16 cellular contexts compared by ENCODE assay signal in genomic region chr17:16467044-16467443, GRCh38. TPM values are rescaled to one million over a fixed set of nuclear protein-coding genes. Genes with fewer than 3 reads are reported as not detected.
DNase-seq lines count a peak whose midpoint lies in the region; ATAC-seq and TF ChIP-seq lines count a peak whose summit lies in the region.
"Had no signal": no experiment of that assay in that cellular context is flagged by ENCODE, and none has a peak within 500 bp of the region (broad histone marks: within the 10 kb centered on the region; RNA-seq: fewer than 3 reads in every experiment).

No MANE protein-coding gene starts in this region.

- H3K27ac ChIP-seq in Peyer's patch (peak overlapping the region in 3 of 4 donors; percentile 74 to 99 (median 96)), colonic mucosa (peak overlapping the region; percentile 79), muscle layer of duodenum (ENCODE audit: low read length) (peak overlapping the region; percentile 75)
- H3K27ac ChIP-seq: BLaER1 treated with 17β-estradiol and CSF1 and Interleukin-3, amounts not matched to agents 10 nM and 100 nM had no signal

- H3K4me1 ChIP-seq in Peyer's patch, result peaks cover 0 to 78% (median 12%) of the 10 kb centered on the region in 4 donors
- peaks cover 28% of the 10 kb centered on the region for H3K4me1 ChIP-seq in colonic mucosa
- peaks cover 9 to 21% of the 10 kb centered on the region in 2 donors for H3K4me1 ChIP-seq in muscle layer of duodenum (ENCODE audit: control insufficient read depth in 1 of 2, insufficient read depth in 2 of 2, low read length in 2 of 2)

- TF ChIP-seq CTCF in Peyer's patch (IDR thresholded peaks at IDR 0.05), result no peak
- TF ChIP-seq CTCF in colonic mucosa (IDR thresholded peaks at IDR 0.05), result no peak

- H3K36me3 ChIP-seq in Peyer's patch (peaks cover 0 to 5% (median 0%) of the 10 kb centered on the region in 3 donors), colonic mucosa (no peaks in the 10 kb centered on the region), muscle layer of duodenum (ENCODE audit: control insufficient read depth in 1 of 2, insufficient read depth in 2 of 2, low read length in 2 of 2) (peaks cover 0 to 5% of the 10 kb centered on the region in 2 donors)

- peak overlapping the region in 1 of 2 donors; percentile 8 for H3K9ac ChIP-seq in colonic mucosa (ENCODE audit: low read depth in 2 of 2, low read length in 2 of 2)
- H3K9ac ChIP-seq: BLaER1 treated with 17β-estradiol and CSF1 and Interleukin-3, amounts not matched to agents 10 nM and 100 nM had no signal

- H3K9me3 ChIP-seq in Peyer's patch (no peaks in the 10 kb centered on the region), colonic mucosa (no peaks in the 10 kb centered on the region), muscle layer of duodenum (ENCODE audit: control insufficient read depth in 1 of 2, low read length in 2 of 2) (no peaks in the 10 kb centered on the region)
- H3K9me3 ChIP-seq: BLaER1 treated with 17β-estradiol and CSF1 and Interleukin-3, amounts not matched to agents 10 nM and 100 nM had no signal

- TF ChIP-seq POLR2A in Peyer's patch (IDR thresholded peaks at IDR 0.05), result no peak

- no peak for DNase-seq in Peyer's patch
- DNase-seq in colonic mucosa, result no peak
- no peak for DNase-seq in midbrain (lab: John Stamatoyannopoulos, UW)
- DNase-seq in NCI-H2196 treated with DMSO at 0.1 percent for 48 hours (lab: John Stamatoyannopoulos, UW; ENCODE audit: unreplicated experiment), result no peak
- DNase-seq: Calu3; CD8-positive, alpha-beta T cell; DMS79 treated with DMSO at 0.1 percent for 48 hours; GF-D8; GOT3; H7 had no signal

- no peak for ATAC-seq in GM19467 (IDR thresholded peaks at IDR 0.05; ENCODE audit: unreplicated experiment)
- ATAC-seq: CD8-positive, alpha-beta T cell; HCT116; HepG2 had no signal

- intact Hi-C loops in colonic mucosa (cut with DNase I), result no loop called here

- H3K4me3 ChIP-seq in Peyer's patch (peak overlapping the region in 1 of 4 donors; percentile 30), colonic mucosa (no peak overlapping the region), muscle layer of duodenum (ENCODE audit: low read depth in 1 of 2, low read length in 2 of 2) (no peak overlapping the region)
- H3K4me3 ChIP-seq: BLaER1 treated with 17β-estradiol and CSF1 and Interleukin-3, amounts not matched to agents 10 nM and 100 nM had no signal

- H3K27me3 ChIP-seq in Peyer's patch (no peaks in the 10 kb centered on the region), colonic mucosa (no peaks in the 10 kb centered on the region), muscle layer of duodenum (ENCODE audit: low read depth, low read length) (no peaks in the 10 kb centered on the region)
- H3K27me3 ChIP-seq: BLaER1 treated with 17β-estradiol and CSF1 and Interleukin-3, amounts not matched to agents 10 nM and 100 nM had no signal

RNA-seq across cellular contexts. Expression of gene LRRC75A, which starts 24.9 kb away (rescaled TPM):
- total RNA-seq in Peyer's patch, result 100 to 1,000 TPM in 3 of 4 donors, 10 to 100 TPM in 1; 48.7 to 213 (median 187) TPM
- 10 to 100 TPM; 43.2 to 49.4 TPM for total RNA-seq in colonic mucosa
- total RNA-seq: HepG2 had no signal

RNA-seq across cellular contexts. Expression of gene TRPV2, which starts 51.7 kb away (rescaled TPM):
- total RNA-seq in Peyer's patch, result 10 to 100 TPM in 2 of 4 donors, 1 to 10 TPM in 2; 3.9 to 19.0 (median 7.7) TPM
- total RNA-seq in colonic mucosa, result 1 to 10 TPM; 5.4 to 7.4 TPM
- total RNA-seq: A172 had no signal
